8 cellular contexts compared by ENCODE assay signal in the genomic region with DNA sequence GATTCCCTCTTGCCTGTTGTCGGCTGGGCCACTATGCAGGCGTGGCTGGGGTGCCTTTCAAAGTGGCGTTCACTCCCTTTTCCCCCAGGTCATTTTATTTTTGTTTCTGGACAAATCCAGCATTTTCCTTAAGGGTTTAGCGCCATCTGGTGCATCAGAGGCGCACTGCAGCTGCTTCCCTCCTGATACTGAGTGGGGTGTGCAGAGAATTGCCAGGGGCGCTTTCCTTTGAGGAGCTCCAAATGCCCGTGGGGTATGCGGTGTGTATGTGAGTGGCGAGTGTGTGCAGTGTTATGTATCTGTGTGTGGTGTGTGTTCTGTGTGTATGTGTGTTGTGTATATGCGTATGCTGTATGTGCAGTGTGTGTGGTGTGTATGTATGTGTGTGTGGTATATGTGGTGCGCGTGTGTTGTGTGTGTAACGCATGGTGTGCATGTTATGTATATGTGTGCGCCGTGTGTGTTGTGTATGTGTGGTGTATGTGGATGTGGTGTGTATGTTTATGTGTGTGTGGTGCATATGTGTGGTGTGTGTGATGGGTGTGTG.
DNase-seq lines count a peak whose midpoint lies in the region; ATAC-seq and TF ChIP-seq lines count a peak whose summit lies in the region.

No MANE protein-coding gene starts in this region.

- H3K4me1 ChIP-seq in NT2/D1 (ENCODE audit: insufficient read depth, insufficient read length) = no peaks in the 10 kb centered on the region
- H3K4me1 ChIP-seq in fibroblast of lung (ENCODE audit: control insufficient read depth, extremely low read depth, insufficient read depth, low read length) = peaks cover 2% of the 10 kb centered on the region

- TF ChIP-seq CTCF in fibroblast of lung (conservative IDR thresholded peaks at IDR 0.05 in 1 of 2, IDR thresholded peaks at IDR 0.05 in 1 of 2; ENCODE audit: low read depth in 1 of 2, low read length in 2 of 2) (peak; percentile 96 to 98), neural cell (IDR thresholded peaks at IDR 0.05; ENCODE audit: poor library complexity, severe bottlenecking) (peak; percentile 96)

- TF ChIP-seq RAD21 in neural cell (conservative IDR thresholded peaks at IDR 0.05) = peak; percentile 95

- H3K4me2 ChIP-seq in fibroblast of lung (ENCODE audit: extremely low read depth, insufficient read depth, low read length) (no peak overlapping the region), neural cell (ENCODE audit: low read length) (no peak overlapping the region)

- H4K20me1 ChIP-seq in fibroblast of lung (ENCODE audit: control insufficient read depth, extremely low read depth, insufficient read depth, low read length) (no peaks in the 10 kb centered on the region), neural cell (ENCODE audit: insufficient read depth) (no peaks in the 10 kb centered on the region)

- H3F3A ChIP-seq in neural cell (ENCODE audit: insufficient read depth, low read length, poor library complexity, severe bottlenecking) = no peaks in the 10 kb centered on the region

- peak; percentile 45 for ATAC-seq in HG03280 (IDR thresholded peaks at IDR 0.05; ENCODE audit: unreplicated experiment)

- no peaks in the 10 kb centered on the region for H3K9me3 ChIP-seq in NT2/D1 (ENCODE audit: insufficient read depth, low read length)
- no peaks in the 10 kb centered on the region for H3K9me3 ChIP-seq in fibroblast of lung (ENCODE audit: control insufficient read depth, insufficient read depth, low read depth, low read length)
- no peaks in the 10 kb centered on the region for H3K9me3 ChIP-seq in neural cell (ENCODE audit: low read length)

- H3K4me3 ChIP-seq in NT2/D1 (ENCODE audit: insufficient read length, low read depth) = no peak overlapping the region
- no peak overlapping the region for H3K4me3 ChIP-seq in fibroblast of lung (replicated peaks in 1 of 4; ENCODE audit: control extremely low read depth in 1 of 4, insufficient read depth in 1 of 4, low read depth in 3 of 4, low read length in 4 of 4)
- H3K4me3 ChIP-seq in neural cell (ENCODE audit: low read length) = no peak overlapping the region

- H3K36me3 ChIP-seq in NT2/D1 (ENCODE audit: insufficient read depth, insufficient read length, low read length) (no peaks in the 10 kb centered on the region), fibroblast of lung (ENCODE audit: control insufficient read depth, insufficient read depth, low read length) (no peaks in the 10 kb centered on the region), neural cell (ENCODE audit: insufficient read depth, low read length) (no peaks in the 10 kb centered on the region)

- H3K9ac ChIP-seq in NT2/D1 (ENCODE audit: insufficient read length, low read depth) = no peak overlapping the region
- H3K9ac ChIP-seq in fibroblast of lung (ENCODE audit: insufficient read depth, low read length) = no peak overlapping the region
- no peak overlapping the region for H3K9ac ChIP-seq in neural cell (ENCODE audit: low read length)

- H3K27me3 ChIP-seq in NT2/D1 (ENCODE audit: insufficient read depth, insufficient read length) (no peaks in the 10 kb centered on the region), fibroblast of lung (ENCODE audit: control insufficient read depth, insufficient read depth, low read length) (no peaks in the 10 kb centered on the region), neural cell (ENCODE audit: insufficient read depth, low read depth, low read length) (no peaks in the 10 kb centered on the region)

- no peaks in the 10 kb centered on the region for H3K79me2 ChIP-seq in fibroblast of lung (ENCODE audit: control insufficient read depth, insufficient read depth, low read length)
- no peaks in the 10 kb centered on the region for H3K79me2 ChIP-seq in neural cell (replicated peaks; ENCODE audit: insufficient read depth, low read length)

- no peak overlapping the region for H2AFZ ChIP-seq in fibroblast of lung (ENCODE audit: low read length)
- H2AFZ ChIP-seq in neural cell (ENCODE audit: low read depth, low read length) = no peak overlapping the region

- no peaks in the 10 kb centered on the region for H3K9me2 ChIP-seq in neural cell (ENCODE audit: insufficient read depth, low read length)

- TF ChIP-seq EP300 in neural cell (conservative IDR thresholded peaks at IDR 0.05; ENCODE audit: poor library complexity, severe bottlenecking) = no peak

- peak; percentile 37 to 66 for DNase-seq in NCI-H446 (lab: John Stamatoyannopoulos, UW)
- no peak for DNase-seq in NCI-H446 treated with DMSO at 0.1 percent for 48 hours (lab: John Stamatoyannopoulos, UW)
- peak; percentile 42 for DNase-seq in NT2/D1 (ENCODE audit: low read depth, low spot score)
- DNase-seq in activated T-cell treated with anti-CD3 and anti-CD28 coated beads for 48 hours (ENCODE audit: low read depth) = peak; percentile 36
- peak; percentile 36 to 66 for DNase-seq in fibroblast of lung (ENCODE audit: low read depth in 2 of 2)
- DNase-seq in substantia nigra (lab: John Stamatoyannopoulos, UW) = peak in 37 of 49 donors; percentile 19 to 83 (median 55)

- H3K27ac ChIP-seq in fibroblast of lung (ENCODE audit: insufficient read depth, low read length) (no peak overlapping the region), neural cell (ENCODE audit: low read length) (no peak overlapping the region), substantia nigra (ENCODE audit: low read depth, low read length, poor library complexity, severe bottlenecking) (peak overlapping the region; percentile 5)

TF ChIP-seq in neural cell, 6 proteins besides CTCF, POLR2A, EP300 and RAD21:
- TF ChIP-seq SMC3 (conservative IDR thresholded peaks at IDR 0.05; ENCODE audit: poor library complexity) (peak; percentile 98), MXI1 (conservative IDR thresholded peaks at IDR 0.05; ENCODE audit: poor library complexity, severe bottlenecking) (no peak)
- TF ChIP-seq, protein P1, sequence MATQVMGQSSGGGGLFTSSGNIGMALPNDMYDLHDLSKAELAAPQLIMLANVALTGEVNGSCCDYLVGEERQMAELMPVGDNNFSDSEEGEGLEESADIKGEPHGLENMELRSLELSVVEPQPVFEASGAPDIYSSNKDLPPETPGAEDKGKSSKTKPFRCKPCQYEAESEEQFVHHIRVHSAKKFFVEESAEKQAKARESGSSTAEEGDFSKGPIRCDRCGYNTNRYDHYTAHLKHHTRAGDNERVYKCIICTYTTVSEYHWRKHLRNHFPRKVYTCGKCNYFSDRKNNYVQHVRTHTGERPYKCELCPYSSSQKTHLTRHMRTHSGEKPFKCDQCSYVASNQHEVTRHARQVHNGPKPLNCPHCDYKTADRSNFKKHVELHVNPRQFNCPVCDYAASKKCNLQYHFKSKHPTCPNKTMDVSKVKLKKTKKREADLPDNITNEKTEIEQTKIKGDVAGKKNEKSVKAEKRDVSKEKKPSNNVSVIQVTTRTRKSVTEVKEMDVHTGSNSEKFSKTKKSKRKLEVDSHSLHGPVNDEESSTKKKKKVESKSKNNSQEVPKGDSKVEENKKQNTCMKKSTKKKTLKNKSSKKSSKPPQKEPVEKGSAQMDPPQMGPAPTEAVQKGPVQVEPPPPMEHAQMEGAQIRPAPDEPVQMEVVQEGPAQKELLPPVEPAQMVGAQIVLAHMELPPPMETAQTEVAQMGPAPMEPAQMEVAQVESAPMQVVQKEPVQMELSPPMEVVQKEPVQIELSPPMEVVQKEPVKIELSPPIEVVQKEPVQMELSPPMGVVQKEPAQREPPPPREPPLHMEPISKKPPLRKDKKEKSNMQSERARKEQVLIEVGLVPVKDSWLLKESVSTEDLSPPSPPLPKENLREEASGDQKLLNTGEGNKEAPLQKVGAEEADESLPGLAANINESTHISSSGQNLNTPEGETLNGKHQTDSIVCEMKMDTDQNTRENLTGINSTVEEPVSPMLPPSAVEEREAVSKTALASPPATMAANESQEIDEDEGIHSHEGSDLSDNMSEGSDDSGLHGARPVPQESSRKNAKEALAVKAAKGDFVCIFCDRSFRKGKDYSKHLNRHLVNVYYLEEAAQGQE (IDR thresholded peaks at IDR 0.05; ENCODE audit: borderline replicate concordance) = no peak
